Comparison of ENCODE assay signal across 12 cellular contexts in genomic region chr3:122427857-122428471, GRCh38. TPM values are rescaled to one million over a fixed set of nuclear protein-coding genes. Genes with fewer than 3 reads are reported as not detected.
DNase-seq lines count a peak whose midpoint lies in the region; ATAC-seq, FAIRE-seq and TF ChIP-seq lines count a peak whose summit lies in the region.
"Had no signal": no experiment of that assay in that cellular context is flagged by ENCODE, and none has a peak within 500 bp of the region (broad histone marks: within the 10 kb centered on the region; RNA-seq: fewer than 3 reads in every experiment).

No MANE protein-coding gene starts in this region.

- ATAC-seq in HG02870 (IDR thresholded peaks at IDR 0.05; ENCODE audit: unreplicated experiment) (peak; percentile 81), GM21447 (IDR thresholded peaks at IDR 0.05; ENCODE audit: unreplicated experiment) (no peak)
- peak; percentile 53 to 82 for ATAC-seq in natural killer cell treated with Interleukin-12 subunit alpha and Interleukin-12 subunit beta and Interleukin-15 and Interleukin-18, amount 100 ng/mL, for 72 hours

- no peak overlapping the region for H3K9ac ChIP-seq in astrocyte (ENCODE audit: low read length)

- no peaks in the 10 kb centered on the region for H3K9me3 Mint-ChIP-seq in activated CD4-positive, alpha-beta T cell treated with anti-CD3 and anti-CD28 coated beads, Interleukin-2, amount 10 ng/mL, durations not matched to agents 24 days and 14 days
- no peaks in the 10 kb centered on the region for H3K9me3 Mint-ChIP-seq in astrocyte (ENCODE audit: unreplicated experiment)
- no peaks in the 10 kb centered on the region for H3K9me3 Mint-ChIP-seq in natural killer cell treated with Interleukin-12 subunit alpha and Interleukin-12 subunit beta and Interleukin-15 and Interleukin-18, amount 100 ng/mL, for 72 hours

- H3K36me3 ChIP-seq in astrocyte (ENCODE audit: insufficient read depth, low read length): peaks cover 33% of the 10 kb centered on the region

- H3K27me3 Mint-ChIP-seq in activated CD4-positive, alpha-beta T cell treated with anti-CD3 and anti-CD28 coated beads, Interleukin-2, amount 10 ng/mL, durations not matched to agents 24 days and 14 days: no peaks in the 10 kb centered on the region
- no peaks in the 10 kb centered on the region for H3K27me3 Mint-ChIP-seq in astrocyte (ENCODE audit: low read depth, unreplicated experiment)
- H3K27me3 Mint-ChIP-seq in natural killer cell treated with Interleukin-12 subunit alpha and Interleukin-12 subunit beta and Interleukin-15 and Interleukin-18, amount 100 ng/mL, for 72 hours: no peaks in the 10 kb centered on the region
- H3K27me3 Mint-ChIP-seq: IgD-negative memory B cell had no signal

- no peak overlapping the region for H2AFZ ChIP-seq in astrocyte (ENCODE audit: low read depth, low read length)

- peaks cover 70% of the 10 kb centered on the region for H3K36me3 Mint-ChIP-seq in activated CD4-positive, alpha-beta T cell treated with anti-CD3 and anti-CD28 coated beads, Interleukin-2, amount 10 ng/mL, durations not matched to agents 24 days and 14 days (ENCODE audit: low read depth)
- peaks cover 13% of the 10 kb centered on the region for H3K36me3 Mint-ChIP-seq in astrocyte (ENCODE audit: low read depth, unreplicated experiment)
- peaks cover 32% of the 10 kb centered on the region for H3K36me3 Mint-ChIP-seq in natural killer cell treated with Interleukin-12 subunit alpha and Interleukin-12 subunit beta and Interleukin-15 and Interleukin-18, amount 100 ng/mL, for 72 hours

- DNase-seq in activated CD4-positive, alpha-beta T cell treated with anti-CD3 and anti-CD28 coated beads, Interleukin-2, amount 10 ng/mL, durations not matched to agents 24 days and 14 days: no peak
- no peak for DNase-seq in activated CD4-positive, alpha-beta T cell treated with anti-CD3 and anti-CD28 coated beads for 4 hours
- DNase-seq in astrocyte (ENCODE audit: low read depth) (peak; percentile 26), NCI-H2107 (lab: John Stamatoyannopoulos, UW) (no peak), RCC 7860 (ENCODE audit: low spot score) (no peak)
- DNase-seq in natural killer cell treated with Interleukin-12 subunit alpha and Interleukin-12 subunit beta and Interleukin-15 and Interleukin-18, amount 100 ng/mL, for 72 hours (ENCODE audit: low spot score): no peak
- DNase-seq: cortex of kidney, NCI-H1417 had no signal

- H3K79me2 ChIP-seq in astrocyte (ENCODE audit: insufficient read depth, low read length): peaks cover 5% of the 10 kb centered on the region

- intact Hi-C loops in activated CD4-positive, alpha-beta T cell treated with anti-CD3 and anti-CD28 coated beads, Interleukin-2, amount 10 ng/mL, durations not matched to agents 24 days and 14 days (cut with micrococcal nuclease): loop anchor here (1.0 to 5.0 kb wide), 3 partner anchors 36 to 182 kb away; no protein-coding TSS in a partner anchor

- peak overlapping the region; percentile 72 for H3K27ac Mint-ChIP-seq in activated CD4-positive, alpha-beta T cell treated with anti-CD3 and anti-CD28 coated beads, Interleukin-2, amount 10 ng/mL, durations not matched to agents 24 days and 14 days
- no peak overlapping the region for H3K27ac Mint-ChIP-seq in astrocyte (ENCODE audit: unreplicated experiment)
- peak overlapping the region; percentile 73 to 78 for H3K27ac Mint-ChIP-seq in natural killer cell treated with Interleukin-12 subunit alpha and Interleukin-12 subunit beta and Interleukin-15 and Interleukin-18, amount 100 ng/mL, for 72 hours

- no peak for TF ChIP-seq CTCF in astrocyte (IDR thresholded peaks at IDR 0.05; ENCODE audit: insufficient read depth, low read depth, low read length)

- H3K27me3 ChIP-seq in astrocyte (ENCODE audit: insufficient read depth, low read length): no peaks in the 10 kb centered on the region
- H3K27me3 ChIP-seq: tibial nerve had no signal

- FAIRE-seq in astrocyte (lab: Jason Lieb, UNC): no peak
- no peak for FAIRE-seq in RCC 7860 (lab: Jason Lieb, UNC)

- no peaks in the 10 kb centered on the region for H3K9me3 ChIP-seq in astrocyte (ENCODE audit: insufficient read depth, low read depth, low read length)

- peaks cover 5% of the 10 kb centered on the region for H4K20me1 ChIP-seq in astrocyte (ENCODE audit: insufficient read depth, low read length)

- H3K4me3 Mint-ChIP-seq in activated CD4-positive, alpha-beta T cell treated with anti-CD3 and anti-CD28 coated beads, Interleukin-2, amount 10 ng/mL, durations not matched to agents 24 days and 14 days: no peak overlapping the region
- no peak overlapping the region for H3K4me3 Mint-ChIP-seq in astrocyte (ENCODE audit: unreplicated experiment)
- peak overlapping the region; percentile 53 for H3K4me3 Mint-ChIP-seq in natural killer cell treated with Interleukin-12 subunit alpha and Interleukin-12 subunit beta and Interleukin-15 and Interleukin-18, amount 100 ng/mL, for 72 hours
- H3K4me3 Mint-ChIP-seq: IgD-negative memory B cell had no signal

- no peak overlapping the region for H3K4me2 ChIP-seq in astrocyte (ENCODE audit: low read length)

- no peaks in the 10 kb centered on the region for H3K4me1 ChIP-seq in astrocyte (ENCODE audit: insufficient read depth, low read length)
- H3K4me1 ChIP-seq: tibial nerve had no signal

- H3K4me1 Mint-ChIP-seq in activated CD4-positive, alpha-beta T cell treated with anti-CD3 and anti-CD28 coated beads, Interleukin-2, amount 10 ng/mL, durations not matched to agents 24 days and 14 days: peaks cover 13% of the 10 kb centered on the region
- peaks cover 12% of the 10 kb centered on the region for H3K4me1 Mint-ChIP-seq in astrocyte (ENCODE audit: low read depth, unreplicated experiment)
- peaks cover 14 to 22% of the 10 kb centered on the region in 2 donors for H3K4me1 Mint-ChIP-seq in natural killer cell treated with Interleukin-12 subunit alpha and Interleukin-12 subunit beta and Interleukin-15 and Interleukin-18, amount 100 ng/mL, for 72 hours (ENCODE audit: low read depth in 2 of 2)

- no peak overlapping the region for H3K27ac ChIP-seq in astrocyte (ENCODE audit: low read depth, low read length)
- H3K27ac ChIP-seq: tibial nerve had no signal

- no peak overlapping the region for H3K4me3 ChIP-seq in astrocyte (ENCODE audit: insufficient read depth, low read depth, low read length)
- H3K4me3 ChIP-seq: tibial nerve had no signal

RNA-seq across cellular contexts. Expression of gene WDR5B, which starts 12.1 kb away (rescaled TPM):
- 4.8 and 4.9 TPM in 2 replicates for total RNA-seq in activated CD4-positive, alpha-beta T cell treated with anti-CD3 and anti-CD28 coated beads, Interleukin-2, amount 10 ng/mL, durations not matched to agents 24 days and 14 days
- total RNA-seq in astrocyte: 3.9 and 4.0 TPM in 2 replicates
- 1 to 10 TPM; 4.4 to 5.8 TPM for total RNA-seq in natural killer cell treated with Interleukin-12 subunit alpha and Interleukin-12 subunit beta and Interleukin-15 and Interleukin-18, amount 100 ng/mL, for 72 hours

RNA-seq across cellular contexts. Expression of gene FAM162A, which starts 44.0 kb away (rescaled TPM):
- 77.8 and 84.9 TPM in 2 replicates for total RNA-seq in activated CD4-positive, alpha-beta T cell treated with anti-CD3 and anti-CD28 coated beads, Interleukin-2, amount 10 ng/mL, durations not matched to agents 24 days and 14 days
- 65.1 and 72.2 TPM in 2 replicates for total RNA-seq in astrocyte
- total RNA-seq in natural killer cell treated with Interleukin-12 subunit alpha and Interleukin-12 subunit beta and Interleukin-15 and Interleukin-18, amount 100 ng/mL, for 72 hours: 10 to 100 TPM; 37.3 to 53.4 TPM

RNA-seq across cellular contexts. Expression of gene MIX23, which starts 44.9 kb away (rescaled TPM):
- total RNA-seq in activated CD4-positive, alpha-beta T cell treated with anti-CD3 and anti-CD28 coated beads, Interleukin-2, amount 10 ng/mL, durations not matched to agents 24 days and 14 days: 119 and 126 TPM in 2 replicates
- total RNA-seq in astrocyte: 43.2 and 46.6 TPM in 2 replicates
- total RNA-seq in natural killer cell treated with Interleukin-12 subunit alpha and Interleukin-12 subunit beta and Interleukin-15 and Interleukin-18, amount 100 ng/mL, for 72 hours: 10 to 100 TPM; 48.2 to 59.0 TPM
